1 cellular context compared by ENCODE assay signal in the genomic region with DNA sequence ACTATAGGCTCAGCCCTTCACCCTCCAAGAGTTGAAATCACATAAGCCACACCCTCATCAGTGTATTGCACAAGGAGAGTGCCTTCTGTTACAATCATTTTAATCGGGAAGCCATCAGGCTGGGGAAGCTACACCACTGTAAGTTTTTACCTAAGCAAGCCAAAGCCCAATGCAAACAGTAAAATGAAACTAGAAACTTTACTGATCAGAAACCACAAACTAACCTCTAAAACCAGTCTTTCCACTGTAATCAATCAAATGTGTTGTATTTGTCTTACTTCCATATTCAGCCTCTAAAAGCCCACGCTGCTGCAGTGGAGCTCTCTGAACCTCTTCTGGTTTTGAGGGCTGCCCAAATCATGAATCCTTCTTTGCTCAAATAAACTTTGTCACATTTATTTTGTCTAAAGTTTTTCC.
TF ChIP-seq lines count a peak whose summit lies in the region.

No MANE protein-coding gene starts in this region.

TF ChIP-seq in GM12878, 131 proteins besides CTCF, POLR2A, EP300 and RAD21 (continued from another document):
- TF ChIP-seq E4F1 (IDR thresholded peaks at IDR 0.05; ENCODE audit: borderline replicate concordance, partially characterized antibody) (no peak), IKZF1 (conservative IDR thresholded peaks at IDR 0.05) (0 out of 2 replicates have a peak, but pooled peaks have one; percentile 9), JUNB (IDR thresholded peaks at IDR 0.05) (no peak), DPF2 (IDR thresholded peaks at IDR 0.05) (0 out of 2 replicates have a peak, but pooled peaks have one; percentile 20), IRF5 (IDR thresholded peaks at IDR 0.05; ENCODE audit: borderline replicate concordance) (peak; percentile 27; the same call in 1 of the 2 replicates)
